Comparison of ENCODE assay signal across 18 cellular contexts in the genomic region with DNA sequence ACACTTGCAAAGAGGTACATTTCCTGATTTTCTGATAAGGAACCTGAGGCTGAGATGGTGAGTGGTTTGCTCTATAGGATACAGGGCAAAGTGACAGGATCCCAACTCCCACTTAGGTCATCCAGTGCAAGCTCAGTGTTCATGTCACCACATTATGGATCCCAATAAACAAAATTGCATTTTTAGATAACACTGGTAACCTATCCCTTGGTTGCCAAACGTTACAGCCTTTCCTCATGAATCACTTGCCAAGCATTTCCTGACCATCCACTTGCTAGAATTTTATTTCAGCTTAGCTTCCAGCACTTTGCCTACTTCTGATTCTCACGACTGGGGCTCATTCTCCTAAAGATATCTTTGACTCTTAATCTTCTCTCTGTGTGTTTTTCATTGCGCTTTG.
DNase-seq lines count a peak whose midpoint lies in the region; ATAC-seq and TF ChIP-seq lines count a peak whose summit lies in the region.
"Had no signal": no experiment of that assay in that cellular context is flagged by ENCODE, and none has a peak within 500 bp of the region (broad histone marks: within the 10 kb centered on the region; RNA-seq: fewer than 3 reads in every experiment).

No MANE protein-coding gene starts in this region.

- no peak overlapping the region for H3K4me3 ChIP-seq in epithelial cell of esophagus (ENCODE audit: low read length)
- H3K4me3 ChIP-seq: coronary artery had no signal

- DNase-seq in EL (peak; percentile 89), RPMI7951 (ENCODE audit: low read depth) (peak; percentile 62), epithelial cell of esophagus (ENCODE audit: low read depth) (peak; percentile 58), pulmonary artery endothelial cell (ENCODE audit: low read depth, low spot score) (peak; percentile 60), D341Med (ENCODE audit: low spot score) (no peak), nucleus accumbens (lab: John Stamatoyannopoulos, UW) (no peak)
- DNase-seq: activated CD4-positive, alpha-beta T cell treated with anti-CD3 and anti-CD28 coated beads for 1 hour; activated naive CD8-positive, alpha-beta T cell treated with anti-CD3 and anti-CD28 coated beads, Interleukin-2, amount 10 ng/mL, durations not matched to agents 7 days and 5 days; CD8-positive, alpha-beta T cell; glutamatergic neuron; GOT3; kidney glomerular epithelial cell; naive thymus-derived CD4-positive, alpha-beta T cell; stimulated activated CD4-positive, alpha-beta T cell treated with anti-CD3 and anti-CD28 coated beads, Interleukin-4, amount 100 ng/mL, for 4 hours; stimulated activated naive B cell treated with anti-CD40 and anti-IgM and Interleukin-4, amounts not matched to agents 10 μg/mL and 1 μg/mL and 100 μg/mL, for 72 hours had no signal

- no peak for TF ChIP-seq CTCF in epithelial cell of esophagus (IDR thresholded peaks at IDR 0.05; ENCODE audit: insufficient read depth, low read depth, low read length, missing control alignments)

- ATAC-seq in GM18873 (IDR thresholded peaks at IDR 0.05; ENCODE audit: low FRiP score, unreplicated experiment) (no peak), GM21619 (IDR thresholded peaks at IDR 0.05; ENCODE audit: unreplicated experiment) (no peak)
- ATAC-seq: CD8-positive, alpha-beta T cell; naive thymus-derived CD4-positive, alpha-beta T cell; stimulated activated naive B cell treated with anti-CD40 and anti-IgM and Interleukin-4, amounts not matched to agents 10 μg/mL and 1 μg/mL and 100 μg/mL, for 72 hours had no signal

Comparison
In these comparisons a context has a peak if more than half of its experiments do, and no peak if none do; other contexts are left out.
1. DNase-seq: peak in EL (single experiment), RPMI7951 (single experiment), epithelial cell of esophagus (single experiment) and pulmonary artery endothelial cell (single experiment); none in D341Med (single experiment) and nucleus accumbens (0 of 56).